In genomic region chr6:122995930-122996796, GRCh38 we compare ENCODE assay signal across 9 cellular contexts. TPM values are rescaled to one million over a fixed set of nuclear protein-coding genes. Genes with fewer than 3 reads are reported as not detected.
DNase-seq lines count a peak whose midpoint lies in the region; ATAC-seq and TF ChIP-seq lines count a peak whose summit lies in the region.
"Had no signal": no experiment of that assay in that cellular context is flagged by ENCODE, and none has a peak within 500 bp of the region (broad histone marks: within the 10 kb centered on the region; RNA-seq: fewer than 3 reads in every experiment).

CLVS2 (plus strand) TSS chr6:122996235; CDS start chr6:122997778, 1,543 bp downstream.

- H3K9me3 ChIP-seq in A673 (ENCODE audit: low read depth, low read length, poor library complexity, severe bottlenecking) = no peaks in the 10 kb centered on the region
- H3K9me3 ChIP-seq: neutrophil had no signal

- no peaks in the 10 kb centered on the region for H3K27me3 ChIP-seq in A673 (replicated peaks; ENCODE audit: insufficient read depth, low read depth, low read length, poor library complexity)

- H3K36me3 Mint-ChIP-seq in mesothelial cell of epicardium = no peaks in the 10 kb centered on the region

- ATAC-seq in left colon (no peak), GM21447 (IDR thresholded peaks at IDR 0.05; ENCODE audit: unreplicated experiment) (no peak)

- H3K4me1 Mint-ChIP-seq in mesothelial cell of epicardium = peaks cover 13% of the 10 kb centered on the region

- peak within 1 kb of the TSS; percentile 59 for H3K4me3 Mint-ChIP-seq in mesothelial cell of epicardium

- H3K27ac ChIP-seq in A673 (ENCODE audit: low read depth, low read length, poor library complexity, severe bottlenecking) = peak within 1 kb of the TSS; percentile 80
- H3K27ac ChIP-seq: neutrophil had no signal

- TF ChIP-seq CTCF in A673 (conservative IDR thresholded peaks at IDR 0.05; ENCODE audit: low read depth, low read length) = no peak
- no peak for TF ChIP-seq CTCF in mesothelial cell of epicardium (IDR thresholded peaks at IDR 0.05; ENCODE audit: unreplicated experiment)

- H3K9me3 Mint-ChIP-seq in mesothelial cell of epicardium = no peaks in the 10 kb centered on the region

- peaks cover 18% of the 10 kb centered on the region for H3K4me1 ChIP-seq in A673 (ENCODE audit: insufficient read depth, low read length, poor library complexity, severe bottlenecking)

- POLR2A ChIA-PET in A673 (lab: Charles Lee; ENCODE audit: low non-redundant PET) = no interaction called here

- no TSS peak for BruUV-seq in A673 (replicated peaks; lab: Mats Ljungman, UMichigan)

- CTCF ChIA-PET in A673 (lab: Charles Lee) = interaction anchor here (0.6 kb wide), 1 partner anchor 157 kb away, joined by 4 read pairs; no protein-coding TSS in a partner anchor

- peak; percentile 95 for DNase-seq in A673 (ENCODE audit: low spot score)
- peak; percentile 50 for DNase-seq in NCI-H1694 (lab: John Stamatoyannopoulos, UW)
- peak; percentile 76 for DNase-seq in cerebellum (ENCODE audit: low spot score)
- DNase-seq in mesothelial cell of epicardium (ENCODE audit: low spot score in 2 of 2, unreplicated experiment in 2 of 2) = peak; percentile 21 to 58
- DNase-seq in left colon = no peak
- DNase-seq in stimulated activated CD4-positive, alpha-beta T cell treated with anti-CD3 and anti-CD28 coated beads, Interleukin-12 subunit alpha, Interleukin-12 subunit beta, amount 100 ng/mL, for 4 hours = no peak
- DNase-seq in NK-92 treated with Interleukin-12 subunit alpha and Interleukin-12 subunit beta, amount 100 ng/mL, for 24 hours (lab: John Stamatoyannopoulos, UW) = no peak

- peaks cover 11% of the 10 kb centered on the region for H3K36me3 ChIP-seq in A673 (ENCODE audit: insufficient read depth, low read length, poor library complexity, severe bottlenecking)
- H3K36me3 ChIP-seq: neutrophil had no signal

- intact Hi-C loops in A673 (cut with micrococcal nuclease; ENCODE audit: unreplicated experiment) (loop anchor here (2.0 to 5.0 kb wide), 6 partner anchors 125 to 386 kb away; no protein-coding TSS in a partner anchor), left colon (cut with DNase I, micrococcal nuclease) (no loop called here)

- H3K27ac Mint-ChIP-seq in mesothelial cell of epicardium = no peak within 1 kb of the TSS

- peaks cover 92% of the 10 kb centered on the region for H3K27me3 Mint-ChIP-seq in mesothelial cell of epicardium (ENCODE audit: low read depth)

- peak within 1 kb of the TSS; percentile 86 for H3K4me3 ChIP-seq in A673 (ENCODE audit: low read depth, low read length, poor library complexity, severe bottlenecking)

RNA-seq across cellular contexts. Expression of gene CLVS2, which starts in this region (rescaled TPM):
- total RNA-seq in A673 (2021) (84.9 and 89.6 TPM in 2 replicates), cerebellum (35.0 TPM), mesothelial cell of epicardium (0.11 to 0.27 TPM (median 0.24 TPM) in 3 replicates), left colon (under 1 TPM; 0.06 to 0.14 TPM)

Comparison
In these comparisons a context has a peak if more than half of its experiments do, and no peak if none do; other contexts are left out.
1. RNA of gene CLVS2 (total RNA-seq): 84.9 to 89.6 TPM in A673 and 35.0 TPM in cerebellum (single experiment); 0.06 to 0.14 TPM in left colon and 0.11 to 0.27 TPM in mesothelial cell of epicardium; every median in the first group is over 10 times any median in the second.
2. Peak in DNase-seq in mesothelial cell of epicardium; RNA of the gene not detected or under 1 TPM.
3. DNase-seq: peak in A673 (single experiment), NCI-H1694 (single experiment) and cerebellum (single experiment); none in left colon (0 of 2), stimulated activated CD4-positive, alpha-beta T cell treated with anti-CD3 and anti-CD28 coated beads, Interleukin-12 subunit alpha, Interleukin-12 subunit beta, amount 100 ng/mL, for 4 hours (single experiment) and NK-92 treated with Interleukin-12 subunit alpha and Interleukin-12 subunit beta, amount 100 ng/mL, for 24 hours (single experiment).